ENCODE assay signal across 8 cellular contexts in genomic region chr19:39506944-39507714, GRCh38. TPM values are rescaled to one million over a fixed set of nuclear protein-coding genes. Genes with fewer than 3 reads are reported as not detected.
DNase-seq lines count a peak whose midpoint lies in the region; ATAC-seq and TF ChIP-seq lines count a peak whose summit lies in the region.

No MANE protein-coding gene starts in this region.

- no peak for TF ChIP-seq CTCF in BE2C (IDR thresholded peaks at IDR 0.05; ENCODE audit: low read depth, low read length)

- H3K9me3 ChIP-seq in BE2C: no peaks in the 10 kb centered on the region

- peak; percentile 48 for ATAC-seq in GM21529 (IDR thresholded peaks at IDR 0.05; ENCODE audit: unreplicated experiment)
- peak; percentile 80 to 86 for ATAC-seq in activated T-cell treated with anti-CD3 and anti-CD28 coated beads, Interleukin-2, amount 50 U/mL, for 4 hours
- no peak for ATAC-seq in HG02610 (IDR thresholded peaks at IDR 0.05; ENCODE audit: unreplicated experiment)
- no peak for ATAC-seq in HG03571 (IDR thresholded peaks at IDR 0.05; ENCODE audit: unreplicated experiment)

- H3K27me3 Mint-ChIP-seq in activated T-cell treated with anti-CD3 and anti-CD28 coated beads, Interleukin-2, amount 50 U/mL, for 4 hours (ENCODE audit: low read depth): peaks cover 56% of the 10 kb centered on the region

- H3K4me1 Mint-ChIP-seq in activated T-cell treated with anti-CD3 and anti-CD28 coated beads, Interleukin-2, amount 50 U/mL, for 4 hours (ENCODE audit: low read depth): peaks cover 18% of the 10 kb centered on the region

- DNase-seq in BE2C (peak; percentile 82), NCI-H748 (lab: John Stamatoyannopoulos, UW; ENCODE audit: unreplicated experiment) (peak; percentile 97), fibroblast of the conjunctiva (ENCODE audit: low read depth) (peak; percentile 6), posterior cingulate gyrus (peak in 7 of 10 donors; percentile 25 to 91 (median 49))
- DNase-seq in activated T-cell treated with anti-CD3 and anti-CD28 coated beads, Interleukin-2, amount 50 U/mL, for 4 hours: peak; percentile 17

- no peaks in the 10 kb centered on the region for H3K9me3 Mint-ChIP-seq in activated T-cell treated with anti-CD3 and anti-CD28 coated beads, Interleukin-2, amount 50 U/mL, for 4 hours

- intact Hi-C loops in posterior cingulate gyrus (cut with DNase I): no loop called here

- H3K36me3 ChIP-seq in BE2C: no peaks in the 10 kb centered on the region; the same call in 1 of the 2 replicates

- no peaks in the 10 kb centered on the region for H3K4me1 ChIP-seq in BE2C

- no peaks in the 10 kb centered on the region; the same call in 1 of the 2 replicates for H3K27me3 ChIP-seq in BE2C

- H3K36me3 Mint-ChIP-seq in activated T-cell treated with anti-CD3 and anti-CD28 coated beads, Interleukin-2, amount 50 U/mL, for 4 hours (ENCODE audit: insufficient read depth): no peaks in the 10 kb centered on the region

- H3K4me3 Mint-ChIP-seq in activated T-cell treated with anti-CD3 and anti-CD28 coated beads, Interleukin-2, amount 50 U/mL, for 4 hours: peak overlapping the region; percentile 68

- H3K4me3 ChIP-seq in BE2C (ENCODE audit: low read depth, low read length): peak overlapping the region; percentile 70

RNA-seq across cellular contexts. Expression of gene SELENOV, which starts 7.8 kb away (rescaled TPM):
- not detected for polyA plus RNA-seq in BE2C (2012; ENCODE audit: insufficient read depth, insufficient read length, low read depth)
- not detected for total RNA-seq in activated T-cell treated with anti-CD3 and anti-CD28 coated beads, Interleukin-2, amount 50 U/mL, for 4 hours

RNA-seq across cellular contexts. Expression of gene DLL3, which starts 8.4 kb away (rescaled TPM):
- 41.5 TPM for polyA plus RNA-seq in BE2C (2012; ENCODE audit: insufficient read depth, insufficient read length, low read depth)
- total RNA-seq in activated T-cell treated with anti-CD3 and anti-CD28 coated beads, Interleukin-2, amount 50 U/mL, for 4 hours: 1 to 10 TPM; 1.7 to 3.3 (median 1.7) TPM

RNA-seq across cellular contexts. Expression of gene EID2B, which starts 25.5 kb away (rescaled TPM):
- 5.7 TPM for polyA plus RNA-seq in BE2C (2012; ENCODE audit: insufficient read depth, insufficient read length, low read depth)
- 1 to 10 TPM; 2.2 to 2.6 (median 2.4) TPM for total RNA-seq in activated T-cell treated with anti-CD3 and anti-CD28 coated beads, Interleukin-2, amount 50 U/mL, for 4 hours

RNA-seq across cellular contexts. Expression of gene TIMM50, which starts 26.5 kb away (rescaled TPM):
- 229 TPM for polyA plus RNA-seq in BE2C (2012; ENCODE audit: insufficient read depth, insufficient read length, low read depth)
- total RNA-seq in activated T-cell treated with anti-CD3 and anti-CD28 coated beads, Interleukin-2, amount 50 U/mL, for 4 hours: 100 to 1,000 TPM; 192 to 211 (median 195) TPM

RNA-seq across cellular contexts. Expression of gene EID2, which starts 32.8 kb away (rescaled TPM):
- 57.4 TPM for polyA plus RNA-seq in BE2C (2012; ENCODE audit: insufficient read depth, insufficient read length, low read depth)
- total RNA-seq in activated T-cell treated with anti-CD3 and anti-CD28 coated beads, Interleukin-2, amount 50 U/mL, for 4 hours: 10 to 100 TPM; 14.9 to 16.5 (median 16.1) TPM

Comparison
In these comparisons a context has a peak if more than half of its experiments do, and no peak if none do; other contexts are left out.
1. DNase-seq: peak in every context shown above with its lines; median percentile 97 in NCI-H748; 82 in BE2C; 49 in posterior cingulate gyrus; 17 in activated T-cell treated with anti-CD3 and anti-CD28 coated beads, Interleukin-2, amount 50 U/mL, for 4 hours; 6 in fibroblast of the conjunctiva.
2. ATAC-seq: peak in GM21529 (single experiment) and activated T-cell treated with anti-CD3 and anti-CD28 coated beads, Interleukin-2, amount 50 U/mL, for 4 hours (2 of 2); none in HG02610 (single experiment) and HG03571 (single experiment).